In genomic region chr2:145984541-145984940, GRCh38 we compare ENCODE assay signal across 17 cellular contexts.
DNase-seq lines count a peak whose midpoint lies in the region; ATAC-seq, FAIRE-seq and TF ChIP-seq lines count a peak whose summit lies in the region.
"Had no signal": no experiment of that assay in that cellular context is flagged by ENCODE, and none has a peak within 500 bp of the region (broad histone marks: within the 10 kb centered on the region; RNA-seq: fewer than 3 reads in every experiment).

No MANE protein-coding gene starts in this region.

- H4K20me1 ChIP-seq in PC-3 (ENCODE audit: low read length), result no peaks in the 10 kb centered on the region
- no peaks in the 10 kb centered on the region for H4K20me1 ChIP-seq in fibroblast of lung (ENCODE audit: control insufficient read depth, extremely low read depth, insufficient read depth, low read length)
- H4K20me1 ChIP-seq in osteoblast (ENCODE audit: insufficient read depth, low read length), result no peaks in the 10 kb centered on the region

- POLR2A ChIA-PET in PC-3 (lab: Charles Lee; ENCODE audit: unreplicated experiment), result no interaction called here

- H3K9ac ChIP-seq in PC-3 (ENCODE audit: low read length), result no peak overlapping the region
- no peak overlapping the region for H3K9ac ChIP-seq in fibroblast of lung (ENCODE audit: insufficient read depth, low read length)

- FAIRE-seq in H54 (lab: Jason Lieb, UNC), result peak; percentile 93
- FAIRE-seq: TTC549 had no signal

- intact Hi-C loops in PC-3 (cut with micrococcal nuclease), result no loop called here

- no peak for TF ChIP-seq POLR2A in H54 (IDR thresholded peaks at IDR 0.05; ENCODE audit: low read depth, low read length)

- H3K4me3 ChIP-seq in PC-3 (ENCODE audit: low read length) (no peak overlapping the region), fibroblast of lung (replicated peaks in 1 of 4; ENCODE audit: control extremely low read depth in 1 of 4, insufficient read depth in 1 of 4, low read depth in 3 of 4, low read length in 4 of 4) (no peak overlapping the region), osteoblast (ENCODE audit: insufficient read depth, low read length) (no peak overlapping the region)
- H3K4me3 ChIP-seq: coronary artery, SJSA1, tibial artery had no signal

- H3K4me2 ChIP-seq in PC-3 (ENCODE audit: low read length) (0 out of 2 replicates have a peak overlapping the region, but pooled peaks have one; percentile 24), fibroblast of lung (ENCODE audit: extremely low read depth, insufficient read depth, low read length) (no peak overlapping the region), osteoblast (ENCODE audit: insufficient read depth, low read length) (no peak overlapping the region)

- H3K36me3 ChIP-seq in PC-3 (ENCODE audit: low read depth, low read length) (no peaks in the 10 kb centered on the region), fibroblast of lung (ENCODE audit: control insufficient read depth, insufficient read depth, low read length) (no peaks in the 10 kb centered on the region), osteoblast (ENCODE audit: insufficient read depth, low read length) (no peaks in the 10 kb centered on the region)
- H3K36me3 ChIP-seq: SJSA1, tibial artery had no signal

- no peak overlapping the region for H3K27ac ChIP-seq in PC-3 (ENCODE audit: low read length)
- H3K27ac ChIP-seq in fibroblast of lung (ENCODE audit: insufficient read depth, low read length), result no peak overlapping the region
- H3K27ac ChIP-seq in osteoblast (ENCODE audit: low read depth, low read length), result no peak overlapping the region
- H3K27ac ChIP-seq: coronary artery, SJSA1, tibial artery had no signal

- TF ChIP-seq CTCF in PC-3 (conservative IDR thresholded peaks at IDR 0.05; ENCODE audit: low read depth, low read length) (no peak), fibroblast of lung (conservative IDR thresholded peaks at IDR 0.05 in 1 of 2, IDR thresholded peaks at IDR 0.05 in 1 of 2; ENCODE audit: low read depth in 1 of 2, low read length in 2 of 2) (no peak), osteoblast (IDR thresholded peaks at IDR 0.05; ENCODE audit: extremely low read depth, low read depth, low read length) (no peak)

- DNase-seq in H54 (ENCODE audit: insufficient read length, low spot score) (no peak), PC-3 (peak; percentile 97), fibroblast of lung (ENCODE audit: low read depth in 2 of 2) (peak; percentile 43 to 93), osteoblast (ENCODE audit: insufficient read length, low spot score, missing footprints) (peak; percentile 21), NAMALWA (ENCODE audit: low spot score) (no peak)
- DNase-seq in stimulated activated naive CD4-positive, alpha-beta T cell treated with Interleukin-2 at 50 U/mL for 16 hours (lab: John Stamatoyannopoulos, UW), result no peak
- DNase-seq: activated CD8-positive, alpha-beta memory T cell treated with anti-CD3 and anti-CD28 coated beads for 24 hours; activated naive CD4-positive, alpha-beta T cell treated with Interleukin-2 at 50 U/mL for 16 hours; MV-4-11; NCI-H526 treated with DMSO at 0.1 percent for 48 hours; stimulated activated CD4-positive, alpha-beta T cell treated with anti-CD3 and anti-CD28 coated beads, Interleukin-12 subunit alpha, Interleukin-12 subunit beta, amount 100 ng/mL, for 4 hours; tibial artery had no signal

- H2AFZ ChIP-seq in PC-3 (ENCODE audit: low read length) (no peak overlapping the region), fibroblast of lung (ENCODE audit: low read length) (no peak overlapping the region), osteoblast (ENCODE audit: low read length) (no peak overlapping the region)

- H3K27me3 ChIP-seq in PC-3 (ENCODE audit: low read length), result no peaks in the 10 kb centered on the region
- no peaks in the 10 kb centered on the region for H3K27me3 ChIP-seq in fibroblast of lung (ENCODE audit: control insufficient read depth, insufficient read depth, low read length)
- H3K27me3 ChIP-seq in osteoblast (ENCODE audit: insufficient read depth, low read length), result no peaks in the 10 kb centered on the region
- H3K27me3 ChIP-seq: SJSA1, tibial artery had no signal

- ATAC-seq in PC-3, result peak; percentile 94
- no peak for ATAC-seq in GM19035 (IDR thresholded peaks at IDR 0.05; ENCODE audit: unreplicated experiment)
- no peak for ATAC-seq in GM21717 (IDR thresholded peaks at IDR 0.05; ENCODE audit: unreplicated experiment)

- CTCF ChIA-PET in PC-3 (lab: Charles Lee), result no interaction called here

- H3F3A ChIP-seq in PC-3 (ENCODE audit: low read length, unreplicated experiment), result no peaks in the 10 kb centered on the region

- H3K9me3 ChIP-seq in PC-3 (ENCODE audit: low read length) (no peaks in the 10 kb centered on the region), fibroblast of lung (ENCODE audit: control insufficient read depth, insufficient read depth, low read depth, low read length) (no peaks in the 10 kb centered on the region), osteoblast (ENCODE audit: low read depth, low read length) (no peaks in the 10 kb centered on the region)
- H3K9me3 ChIP-seq: SJSA1, tibial artery had no signal

- H3K4me1 ChIP-seq in PC-3 (ENCODE audit: insufficient read depth, low read length), result peaks cover 11% of the 10 kb centered on the region
- no peaks in the 10 kb centered on the region for H3K4me1 ChIP-seq in fibroblast of lung (ENCODE audit: control insufficient read depth, extremely low read depth, insufficient read depth, low read length)
- H3K4me1 ChIP-seq in osteoblast (ENCODE audit: insufficient read depth, low read length), result no peaks in the 10 kb centered on the region
- H3K4me1 ChIP-seq: SJSA1 had no signal

- H3K9me2 ChIP-seq in PC-3 (replicated peaks; ENCODE audit: low read length), result no peaks in the 10 kb centered on the region

- no TSS peak for BruUV-seq in PC-3 (replicated peaks; lab: Mats Ljungman, UMichigan)

- no peaks in the 10 kb centered on the region for H3K79me2 ChIP-seq in PC-3 (ENCODE audit: low read length)
- H3K79me2 ChIP-seq in fibroblast of lung (ENCODE audit: control insufficient read depth, insufficient read depth, low read length), result no peaks in the 10 kb centered on the region
- no peaks in the 10 kb centered on the region for H3K79me2 ChIP-seq in osteoblast (ENCODE audit: insufficient read depth, low read length)

Comparison
In these comparisons a context has a peak if more than half of its experiments do, and no peak if none do; other contexts are left out.
1. DNase-seq: peak in PC-3 (single experiment), fibroblast of lung (2 of 2) and osteoblast (single experiment); none in H54 (single experiment), stimulated activated naive CD4-positive, alpha-beta T cell treated with Interleukin-2 at 50 U/mL for 16 hours (single experiment) and NAMALWA (single experiment).